23 cellular contexts compared by ENCODE assay signal in the genomic region with DNA sequence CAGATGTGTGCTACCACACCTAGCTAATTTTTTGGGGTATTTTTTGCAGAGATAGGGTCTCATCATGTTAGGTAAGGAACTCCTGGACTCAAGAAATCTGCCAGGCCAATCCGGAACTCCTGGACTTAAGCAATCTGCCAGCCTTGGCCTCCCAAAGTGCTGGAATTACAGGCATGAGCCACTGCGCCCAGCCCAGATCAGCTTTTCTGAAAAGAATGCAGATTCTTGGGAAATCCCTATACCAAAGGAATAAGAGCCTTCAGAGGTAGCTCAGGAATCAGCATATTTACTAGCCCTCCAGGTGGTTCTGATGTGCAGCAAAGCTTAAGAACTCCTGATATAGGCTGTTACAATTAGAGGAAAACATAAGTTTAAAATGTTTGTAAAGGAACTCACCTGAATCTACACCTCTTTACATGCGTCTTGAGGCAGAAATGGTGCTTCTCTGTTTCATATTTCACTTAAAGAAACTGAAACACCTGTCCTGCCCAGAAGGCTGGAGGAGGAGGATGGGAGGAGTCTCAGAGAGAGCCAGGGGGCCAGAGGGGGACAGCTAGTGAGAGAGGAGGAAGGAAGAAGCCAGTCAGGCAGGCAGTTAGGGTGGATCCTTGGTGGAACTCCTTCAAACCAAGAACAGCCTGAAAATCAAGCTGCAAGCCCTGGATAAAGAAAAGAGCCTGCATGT. TPM values are rescaled to one million over a fixed set of nuclear protein-coding genes. Genes with fewer than 3 reads are reported as not detected.
A peak's percentile ranks its signal among the peaks of the same experiment; 100 is the strongest.
DNase-seq lines count a peak whose midpoint lies in the region; ATAC-seq, FAIRE-seq and TF ChIP-seq lines count a peak whose summit lies in the region.
"Had no signal": no experiment of that assay in that cellular context is flagged by ENCODE, and none has a peak within 500 bp of the region (broad histone marks: within the 10 kb centered on the region; RNA-seq: fewer than 3 reads in every experiment).

A gene with protein sequence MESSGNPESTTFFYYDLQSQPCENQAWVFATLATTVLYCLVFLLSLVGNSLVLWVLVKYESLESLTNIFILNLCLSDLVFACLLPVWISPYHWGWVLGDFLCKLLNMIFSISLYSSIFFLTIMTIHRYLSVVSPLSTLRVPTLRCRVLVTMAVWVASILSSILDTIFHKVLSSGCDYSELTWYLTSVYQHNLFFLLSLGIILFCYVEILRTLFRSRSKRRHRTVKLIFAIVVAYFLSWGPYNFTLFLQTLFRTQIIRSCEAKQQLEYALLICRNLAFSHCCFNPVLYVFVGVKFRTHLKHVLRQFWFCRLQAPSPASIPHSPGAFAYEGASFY (minus strand): TSS at position 463 of the 685 bp plus-strand sequence. CDS start 5,536 bp downstream, outside the sequence.

- no peak for TF ChIP-seq POLR2A in GM12878 (IDR thresholded peaks at IDR 0.05; ENCODE audit: low read depth, low read length)

- intact Hi-C loops in activated CD4-positive, alpha-beta T cell treated with anti-CD3 and anti-CD28 coated beads, Interleukin-2, amount 10 ng/mL, durations not matched to agents 24 days and 14 days (cut with micrococcal nuclease) = no loop called here
- intact Hi-C loops in GM12878 (cut with micrococcal nuclease; ENCODE audit: unreplicated experiment) = no loop called here

- no peak for TF ChIP-seq EP300 in GM12878 (IDR thresholded peaks at IDR 0.05; ENCODE audit: borderline replicate concordance in 1 of 2, control insufficient read depth in 1 of 2, low read depth in 2 of 2, low read length in 2 of 2)

- H3K4me3 ChIP-seq in GM12878 (no peak within 1 kb of the TSS), hepatocyte (no peak within 1 kb of the TSS), smooth muscle cell (no peak within 1 kb of the TSS)

- no peak for TF ChIP-seq RAD21 in GM12878 (IDR thresholded peaks at IDR 0.05; ENCODE audit: insufficient read depth, low read depth, low read length)

- H3K4me1 ChIP-seq in GM12878 (ENCODE audit: control insufficient read depth, insufficient read depth, low read length) = peaks cover 19% of the 10 kb centered on the region
- H3K4me1 ChIP-seq in hepatocyte (ENCODE audit: insufficient read depth) = no peaks in the 10 kb centered on the region
- H3K4me1 ChIP-seq in smooth muscle cell (ENCODE audit: low read depth) = no peaks in the 10 kb centered on the region

- no peak within 1 kb of the TSS for H3K4me3 Mint-ChIP-seq in activated CD4-positive, alpha-beta T cell treated with anti-CD3 and anti-CD28 coated beads, Interleukin-2, amount 10 ng/mL, durations not matched to agents 24 days and 14 days
- H3K4me3 Mint-ChIP-seq: CD14-positive monocyte; CD8-positive, alpha-beta T cell had no signal

- peak; percentile 30; the same call in 1 of the 3 replicates for ATAC-seq in GM12878
- ATAC-seq: CD8-positive, alpha-beta T cell; HCT116 had no signal

- RAD21 ChIA-PET in GM12878 (lab: Charles Lee; ENCODE audit: unreplicated experiment) = interaction anchor here (2.9 kb wide), 1 partner anchor 50 kb away, joined by 12 read pairs; no protein-coding TSS in a partner anchor

- H3K4me2 ChIP-seq in GM12878 (ENCODE audit: control insufficient read depth, insufficient read depth) (no peak within 1 kb of the TSS; the same call in 1 of the 2 replicates), hepatocyte (no peak within 1 kb of the TSS), smooth muscle cell (peak within 1 kb of the TSS; percentile 66)

- TF ChIP-seq CTCF in GM12878 (IDR thresholded peaks at IDR 0.05 in 2 of 3, conservative IDR thresholded peaks at IDR 0.05 in 1 of 3; ENCODE audit: control insufficient read depth in 2 of 3, extremely low read depth in 1 of 3, insufficient read depth in 1 of 3, low read depth in 3 of 3, low read length in 3 of 3) = no peak
- no peak for TF ChIP-seq CTCF in hepatocyte (IDR thresholded peaks at IDR 0.05; ENCODE audit: poor library complexity)
- TF ChIP-seq CTCF in smooth muscle cell (IDR thresholded peaks at IDR 0.05; ENCODE audit: borderline replicate concordance, insufficient read depth, poor library complexity, severe bottlenecking) = no peak

- in situ Hi-C loops in GM12878 (cut with MboI) = no loop called here

- no peaks in the 10 kb centered on the region for H3K9me2 ChIP-seq in hepatocyte (replicated peaks; ENCODE audit: insufficient read depth)

- peaks cover 5% of the 10 kb centered on the region for H3F3A ChIP-seq in smooth muscle cell (ENCODE audit: low read depth)

- H3K9ac ChIP-seq in GM12878 (ENCODE audit: control insufficient read depth, insufficient read depth, low read length) = no peak within 1 kb of the TSS
- no peak within 1 kb of the TSS for H3K9ac ChIP-seq in smooth muscle cell (ENCODE audit: low read depth)

- H3K27me3 Mint-ChIP-seq in activated CD4-positive, alpha-beta T cell treated with anti-CD3 and anti-CD28 coated beads, Interleukin-2, amount 10 ng/mL, durations not matched to agents 24 days and 14 days = peaks cover 18% of the 10 kb centered on the region

- 68% methylated on average over 3 of the region's 3 CpGs for WGBS in GM12878 (ENCODE audit: insufficient coverage, insufficient replicate concordance, low lambda C conversion rate, missing lambda C conversion rate)
- 94% methylated on average over 3 of the region's 3 CpGs for WGBS in hepatocyte (ENCODE audit: low lambda C conversion rate, missing lambda C conversion rate)
- WGBS in smooth muscle cell (ENCODE audit: low lambda C conversion rate) = 79% methylated on average over 3 of the region's 3 CpGs

- no TSS peak for BruUV-seq in GM12878 (replicated peaks; lab: Mats Ljungman, UMichigan)

- H3K27ac ChIP-seq in GM12878 (ENCODE audit: control insufficient read depth, insufficient read depth) (no peak within 1 kb of the TSS), hepatocyte (peak within 1 kb of the TSS; percentile 14), smooth muscle cell (ENCODE audit: low read depth) (peak within 1 kb of the TSS; percentile 60)
- H3K27ac ChIP-seq: 22Rv1, HL-60 had no signal

- H3K27me3 ChIP-seq in GM12878 (replicated peaks in 1 of 2; ENCODE audit: control insufficient read depth in 2 of 2, insufficient read depth in 2 of 2, low read length in 1 of 2) = no peaks in the 10 kb centered on the region
- H3K27me3 ChIP-seq in hepatocyte = no peaks in the 10 kb centered on the region
- H3K27me3 ChIP-seq in smooth muscle cell (ENCODE audit: low read depth) = no peaks in the 10 kb centered on the region

- H4K20me1 ChIP-seq in GM12878 (ENCODE audit: control insufficient read depth, insufficient read depth) (no peaks in the 10 kb centered on the region), hepatocyte (ENCODE audit: insufficient read depth, poor library complexity, severe bottlenecking) (no peaks in the 10 kb centered on the region), smooth muscle cell (ENCODE audit: low read depth) (no peaks in the 10 kb centered on the region)

- no peak within 1 kb of the TSS for H2AFZ ChIP-seq in GM12878 (ENCODE audit: control insufficient read depth, low read depth, low read length)
- no peak within 1 kb of the TSS for H2AFZ ChIP-seq in hepatocyte
- H2AFZ ChIP-seq in smooth muscle cell (ENCODE audit: low read depth) = peak within 1 kb of the TSS; percentile 53

- peaks cover 9% of the 10 kb centered on the region for H3K9me3 Mint-ChIP-seq in activated CD4-positive, alpha-beta T cell treated with anti-CD3 and anti-CD28 coated beads, Interleukin-2, amount 10 ng/mL, durations not matched to agents 24 days and 14 days

- CTCF ChIA-PET in GM12878 (lab: Yijun Ruan, JAX) = interaction anchor here (0.6 to 2.1 kb wide), 4 partner anchors 17 to 341 kb away, joined by 3 to 7 read pairs (median 4); no protein-coding TSS in a partner anchor

- SMC1A ChIA-PET in GM12878 (lab: Charles Lee; ENCODE audit: uncharacterized antibody, unreplicated experiment) = interaction anchor here (0.7 to 3.8 kb wide), 5 partner anchors 8 to 51 kb away, joined by 3 to 15 read pairs (median 3); no protein-coding TSS in a partner anchor

- DNase-seq in activated CD4-positive, alpha-beta T cell treated with anti-CD3 and anti-CD28 coated beads, Interleukin-2, amount 10 ng/mL, durations not matched to agents 24 days and 14 days = peak; percentile 43
- no peak for DNase-seq in activated CD4-positive, alpha-beta T cell treated with anti-CD3 and anti-CD28 coated beads, Interleukin-2, amount 50 U/mL, for 48 hours
- DNase-seq in GM12878 (ENCODE audit: low read depth, low spot score) = no peak
- no peak for DNase-seq in hepatocyte (ENCODE audit: low spot score)
- DNase-seq in smooth muscle cell (lab: John Stamatoyannopoulos, UW; ENCODE audit: unreplicated experiment) = no peak
- DNase-seq in UCSD-AML1 (lab: John Stamatoyannopoulos, UW; ENCODE audit: unreplicated experiment) = no peak
- DNase-seq in activated T-cell treated with anti-CD3 and anti-CD28 coated beads, Interleukin-2, amount 50 U/mL, for 1 hour = no peak
- DNase-seq in kidney tubule cell (ENCODE audit: low spot score) = no peak
- DNase-seq: CD8-positive, alpha-beta T cell; COR-L47; DMS153; DMS79 treated with DMSO at 0.1 percent for 48 hours; EL had no signal

- POLR2A ChIA-PET in GM12878 (lab: Charles Lee) = interaction anchor here (0.7 kb wide), 1 partner anchor 10 kb away, joined by 3 read pairs; no protein-coding TSS in a partner anchor

- H3K9me3 ChIP-seq in GM12878 (replicated peaks; ENCODE audit: control insufficient read depth, insufficient read depth, low read length) (peaks cover 12% of the 10 kb centered on the region), hepatocyte (ENCODE audit: low read depth) (no peaks in the 10 kb centered on the region), smooth muscle cell (replicated peaks; ENCODE audit: low read depth) (no peaks in the 10 kb centered on the region)

- FAIRE-seq in GM12878 (lab: Jason Lieb, UNC) = no peak
- FAIRE-seq: D721Med, G401.6, GM19239 had no signal

- H3K79me2 ChIP-seq in GM12878 (ENCODE audit: control insufficient read depth, insufficient read depth, low read length) (no peaks in the 10 kb centered on the region), hepatocyte (no peaks in the 10 kb centered on the region), smooth muscle cell (ENCODE audit: low read depth) (no peaks in the 10 kb centered on the region)

- H3K27ac Mint-ChIP-seq in activated CD4-positive, alpha-beta T cell treated with anti-CD3 and anti-CD28 coated beads, Interleukin-2, amount 10 ng/mL, durations not matched to agents 24 days and 14 days = peak within 1 kb of the TSS; percentile 36
- H3K27ac Mint-ChIP-seq: CD8-positive, alpha-beta T cell had no signal

- peaks cover 7% of the 10 kb centered on the region for H3K36me3 Mint-ChIP-seq in activated CD4-positive, alpha-beta T cell treated with anti-CD3 and anti-CD28 coated beads, Interleukin-2, amount 10 ng/mL, durations not matched to agents 24 days and 14 days (ENCODE audit: low read depth)
- H3K36me3 Mint-ChIP-seq: CD8-positive, alpha-beta T cell had no signal

- no peaks in the 10 kb centered on the region for H3K36me3 ChIP-seq in GM12878 (ENCODE audit: control insufficient read depth in 2 of 2, insufficient read depth in 2 of 2, low read length in 1 of 2)
- no peaks in the 10 kb centered on the region for H3K36me3 ChIP-seq in hepatocyte (replicated peaks; ENCODE audit: insufficient read depth, low read depth)
- H3K36me3 ChIP-seq in smooth muscle cell (ENCODE audit: low read depth) = no peaks in the 10 kb centered on the region

- H3K4me1 Mint-ChIP-seq in activated CD4-positive, alpha-beta T cell treated with anti-CD3 and anti-CD28 coated beads, Interleukin-2, amount 10 ng/mL, durations not matched to agents 24 days and 14 days = peaks cover 4% of the 10 kb centered on the region

RNA-seq across cellular contexts. Expression of the gene that starts here (rescaled TPM):
- total RNA-seq in activated CD4-positive, alpha-beta T cell treated with anti-CD3 and anti-CD28 coated beads, Interleukin-2, amount 10 ng/mL, durations not matched to agents 24 days and 14 days = 0.05 TPM in 1 of 2 replicates, not detected in the other
- not detected in 2 replicates for total RNA-seq in GM12878 (2013; cell fraction: nucleolus; rRNA removed)
- total RNA-seq in GM12878 (2014; rRNA removed) = 0.05 and 0.17 TPM in 2 replicates
- 0.09 TPM in 2 replicates for total RNA-seq in GM12878 (2014; rRNA removed; fragmentation: Illumina TruSeq; extraction: Trizol)
- 0.13 and 0.26 TPM in 2 replicates for total RNA-seq in GM12878 (2021)
- polyA plus RNA-seq in GM12878 (2011; ENCODE audit: low read depth) = 0.25 TPM
- polyA plus RNA-seq in GM12878 (2011; rRNA removed) = 0.03 TPM in 2 replicates
- polyA plus RNA-seq in GM12878 (2011; cell fraction: cytosol; rRNA removed) = 0.03 and 0.05 TPM in 2 replicates
- 0.03 TPM in 2 replicates for polyA plus RNA-seq in GM12878 (2011; cell fraction: nucleus; rRNA removed)
- polyA plus RNA-seq in GM12878 (2012) = 0.10 and 0.27 TPM in 2 replicates
- 0.24 and 0.38 TPM in 2 replicates for polyA plus RNA-seq in GM12878 (2014; fragmentation: Illumina TruSeq; extraction: Trizol)
- polyA plus RNA-seq in GM12878 (2014; fragmentation: Nextera tagmentation; extraction: Ambion mirVana) = under 1 TPM; 0.02 to 0.05 TPM
- polyA plus RNA-seq in GM12878 (2014; rRNA removed) = 0.16 and 0.29 TPM in 2 replicates
- polyA plus RNA-seq in GM12878 (2016; fragmentation: Nextera tagmentation; extraction: Ambion mirVana) = not detected
- polyA minus RNA-seq in GM12878 (2011; rRNA and poly(A)+ RNA removed) = not detected in 2 replicates
- polyA minus RNA-seq in GM12878 (2011; cell fraction: cytosol; rRNA and poly(A)+ RNA removed) = not detected in 2 replicates
- not detected in 2 replicates for polyA minus RNA-seq in GM12878 (2011; cell fraction: nucleus; rRNA and poly(A)+ RNA removed)
- 0.27 and 0.40 TPM in 2 replicates for total RNA-seq in hepatocyte
- 0.30 and 0.86 TPM in 2 replicates for polyA plus RNA-seq in hepatocyte
- 0.76 and 1.5 TPM in 2 replicates for total RNA-seq in smooth muscle cell
- 0.30 TPM in 1 of 2 replicates, not detected in the other for polyA plus RNA-seq in smooth muscle cell
- total RNA-seq: A673; CD8-positive, alpha-beta T cell; H4 had no signal
- polyA plus RNA-seq: BJ had no signal

Comparison
In these comparisons a context has a peak if more than half of its experiments do, and no peak if none do; other contexts are left out.
1. Peak in DNase-seq in activated CD4-positive, alpha-beta T cell treated with anti-CD3 and anti-CD28 coated beads, Interleukin-2, amount 10 ng/mL, durations not matched to agents 24 days and 14 days; RNA of the gene not detected or under 1 TPM.
2. Peak in ATAC-seq in GM12878; RNA of the gene not detected or under 1 TPM.